In genomic region chr1:25598879-25599278, GRCh38 we compare ENCODE assay signal across 3 cellular contexts.
TF ChIP-seq lines count a peak whose summit lies in the region.

No MANE protein-coding gene starts in this region.

TF ChIP-seq in GM23338, 12 proteins besides CTCF, POLR2A, EP300 and RAD21:
- peak; percentile 84 for TF ChIP-seq ZNF331 (CRISPR knock-in tag; IDR thresholded peaks at IDR 0.05; ENCODE audit: low read depth)
- TF ChIP-seq, protein P1, sequence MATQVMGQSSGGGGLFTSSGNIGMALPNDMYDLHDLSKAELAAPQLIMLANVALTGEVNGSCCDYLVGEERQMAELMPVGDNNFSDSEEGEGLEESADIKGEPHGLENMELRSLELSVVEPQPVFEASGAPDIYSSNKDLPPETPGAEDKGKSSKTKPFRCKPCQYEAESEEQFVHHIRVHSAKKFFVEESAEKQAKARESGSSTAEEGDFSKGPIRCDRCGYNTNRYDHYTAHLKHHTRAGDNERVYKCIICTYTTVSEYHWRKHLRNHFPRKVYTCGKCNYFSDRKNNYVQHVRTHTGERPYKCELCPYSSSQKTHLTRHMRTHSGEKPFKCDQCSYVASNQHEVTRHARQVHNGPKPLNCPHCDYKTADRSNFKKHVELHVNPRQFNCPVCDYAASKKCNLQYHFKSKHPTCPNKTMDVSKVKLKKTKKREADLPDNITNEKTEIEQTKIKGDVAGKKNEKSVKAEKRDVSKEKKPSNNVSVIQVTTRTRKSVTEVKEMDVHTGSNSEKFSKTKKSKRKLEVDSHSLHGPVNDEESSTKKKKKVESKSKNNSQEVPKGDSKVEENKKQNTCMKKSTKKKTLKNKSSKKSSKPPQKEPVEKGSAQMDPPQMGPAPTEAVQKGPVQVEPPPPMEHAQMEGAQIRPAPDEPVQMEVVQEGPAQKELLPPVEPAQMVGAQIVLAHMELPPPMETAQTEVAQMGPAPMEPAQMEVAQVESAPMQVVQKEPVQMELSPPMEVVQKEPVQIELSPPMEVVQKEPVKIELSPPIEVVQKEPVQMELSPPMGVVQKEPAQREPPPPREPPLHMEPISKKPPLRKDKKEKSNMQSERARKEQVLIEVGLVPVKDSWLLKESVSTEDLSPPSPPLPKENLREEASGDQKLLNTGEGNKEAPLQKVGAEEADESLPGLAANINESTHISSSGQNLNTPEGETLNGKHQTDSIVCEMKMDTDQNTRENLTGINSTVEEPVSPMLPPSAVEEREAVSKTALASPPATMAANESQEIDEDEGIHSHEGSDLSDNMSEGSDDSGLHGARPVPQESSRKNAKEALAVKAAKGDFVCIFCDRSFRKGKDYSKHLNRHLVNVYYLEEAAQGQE (IDR thresholded peaks at IDR 0.05; ENCODE audit: unreplicated experiment) = no peak
- TF ChIP-seq POLR2AphosphoS5 (IDR thresholded peaks at IDR 0.05; ENCODE audit: low read depth) = no peak

TF ChIP-seq in HEK293, 187 proteins besides CTCF, POLR2A, EP300 and RAD21:
- TF ChIP-seq ZNF292 (tag by site-specific recombination; IDR thresholded peaks at IDR 0.05; ENCODE audit: borderline replicate concordance, low read depth) (no peak), ZBTB20 (tag by site-specific recombination; IDR thresholded peaks at IDR 0.05) (no peak), TRIM28 (IDR thresholded peaks at IDR 0.05; ENCODE audit: borderline replicate concordance, low read length) (peak; percentile 83; the same call in 1 of the 2 replicates), SETDB1 (IDR thresholded peaks at IDR 0.05; ENCODE audit: insufficient read length, low read length) (peak; percentile 58), ZNF266 (tag by site-specific recombination; IDR thresholded peaks at IDR 0.05; ENCODE audit: low read depth) (no peak), ZNF19 (tag by site-specific recombination; IDR thresholded peaks at IDR 0.05; ENCODE audit: low read depth) (no peak)
- TF ChIP-seq, protein P2, sequence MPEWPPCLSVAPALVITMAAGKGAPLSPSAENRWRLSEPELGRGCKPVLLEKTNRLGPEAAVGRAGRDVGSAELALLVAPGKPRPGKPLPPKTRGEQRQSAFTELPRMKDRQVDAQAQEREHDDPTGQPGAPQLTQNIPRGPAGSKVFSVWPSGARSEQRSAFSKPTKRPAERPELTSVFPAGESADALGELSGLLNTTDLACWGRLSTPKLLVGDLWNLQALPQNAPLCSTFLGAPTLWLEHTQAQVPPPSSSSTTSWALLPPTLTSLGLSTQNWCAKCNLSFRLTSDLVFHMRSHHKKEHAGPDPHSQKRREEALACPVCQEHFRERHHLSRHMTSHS (tag by site-specific recombination; IDR thresholded peaks at IDR 0.05) = no peak

TF ChIP-seq in H1, 55 proteins besides CTCF, POLR2A, EP300 and RAD21:
- no peak for TF ChIP-seq ASH2L (IDR thresholded peaks at IDR 0.05; ENCODE audit: low read length)
- TF ChIP-seq, protein P3, sequence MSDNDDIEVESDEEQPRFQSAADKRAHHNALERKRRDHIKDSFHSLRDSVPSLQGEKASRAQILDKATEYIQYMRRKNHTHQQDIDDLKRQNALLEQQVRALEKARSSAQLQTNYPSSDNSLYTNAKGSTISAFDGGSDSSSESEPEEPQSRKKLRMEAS (IDR thresholded peaks at IDR 0.05) = no peak
- TF ChIP-seq YY1 (IDR thresholded peaks at IDR 0.05; ENCODE audit: low read depth, low read length) = no peak
- TF ChIP-seq TAF7 (optimal IDR thresholded peaks at IDR 0.05; ENCODE audit: borderline replicate concordance, low read depth, low read length) = no peak
- no peak for TF ChIP-seq KDM4A (IDR thresholded peaks at IDR 0.05; ENCODE audit: low read depth, low read length, severe bottlenecking)
- no peak for TF ChIP-seq CBX8 (IDR thresholded peaks at IDR 0.05; ENCODE audit: borderline replicate concordance, low read depth, low read length)
- TF ChIP-seq MAFK (IDR thresholded peaks at IDR 0.05; ENCODE audit: low read depth, low read length) = no peak
- no peak for TF ChIP-seq TEAD4 (IDR thresholded peaks at IDR 0.05; ENCODE audit: low read depth, low read length)
